Comparison of ENCODE assay signal across 22 cellular contexts in genomic region chr9:136939996-136940525, GRCh38. TPM values are rescaled to one million over a fixed set of nuclear protein-coding genes. Genes with fewer than 3 reads are reported as not detected.
DNase-seq lines count a peak whose midpoint lies in the region; ATAC-seq and TF ChIP-seq lines count a peak whose summit lies in the region.
"Had no signal": no experiment of that assay in that cellular context is flagged by ENCODE, and none has a peak within 500 bp of the region (broad histone marks: within the 10 kb centered on the region; RNA-seq: fewer than 3 reads in every experiment).

No MANE protein-coding gene starts in this region.

- intact Hi-C loops in left cardiac atrium (cut with DNase I) (loop anchor here in 1 of 2 donors (2.0 to 10.0 kb wide), 2 partner anchors 55 to 91 kb away; partner anchors contain the start of genes CLIC3, PAXX and PHPT1), upper lobe of right lung (cut with DNase I) (loop anchor here (10.0 kb wide), 1 partner anchor 95 kb away; the partner anchor contains the start of gene FUT7)

- DNase-seq in caudate nucleus (lab: John Stamatoyannopoulos, UW) (peak in 52 of 61 donors; percentile 22 to 93 (median 69)), left cardiac atrium (peak; percentile 81), occipital lobe (lab: John Stamatoyannopoulos, UW) (peak; percentile 44), upper lobe of right lung (peak; percentile 60), MV-4-11 (lab: John Stamatoyannopoulos, UW) (no peak), epidermal melanocyte (ENCODE audit: insufficient read length, low spot score) (no peak), glomerular visceral epithelial cell (ENCODE audit: extremely low spot score) (no peak)
- DNase-seq: activated CD4-positive, alpha-beta T cell treated with anti-CD3 and anti-CD28 coated beads for 4 hours; activated naive CD4-positive, alpha-beta T cell treated with anti-CD3 and anti-CD28 coated beads for 36 hours; DMS79 treated with DMSO at 0.1 percent for 48 hours; endodermal cell; natural killer cell; NCI-H187 treated with DMSO at 0.1 percent for 48 hours; NCI-H526; SJCRH30; stimulated activated CD4-positive, alpha-beta T cell treated with anti-CD3 and anti-CD28 coated beads, Interleukin-2, amount 100 ng/mL, for 48 hours; T1000; trophoblast cell had no signal

- no peak for TF ChIP-seq CTCF in upper lobe of right lung (IDR thresholded peaks at IDR 0.05)

- H3K4me3 ChIP-seq in upper lobe of right lung = no peak overlapping the region
- H3K4me3 ChIP-seq: BLaER1, breast epithelium, lung, SJCRH30 had no signal

- peak overlapping the region; percentile 84 for H3K27ac ChIP-seq in caudate nucleus (ENCODE audit: low read depth, low read length)
- no peak overlapping the region for H3K27ac ChIP-seq in upper lobe of right lung
- H3K27ac ChIP-seq: BLaER1, breast epithelium, SJCRH30 had no signal

- H3K4me1 ChIP-seq in upper lobe of right lung = peaks cover 7% of the 10 kb centered on the region

- H3K9me3 ChIP-seq in upper lobe of right lung = no peaks in the 10 kb centered on the region
- H3K9me3 ChIP-seq: breast epithelium had no signal

- ATAC-seq in left cardiac atrium = peak; percentile 43 to 60
- no peak for ATAC-seq in upper lobe of right lung
- ATAC-seq: natural killer cell had no signal

- H3K27me3 ChIP-seq in upper lobe of right lung = no peaks in the 10 kb centered on the region
- H3K27me3 ChIP-seq: BLaER1, breast epithelium, SJCRH30 had no signal

- peaks cover 38% of the 10 kb centered on the region for H3K36me3 ChIP-seq in upper lobe of right lung

RNA-seq across cellular contexts. Expression of gene FBXW5, which starts 4.5 kb away (rescaled TPM):
- total RNA-seq in left cardiac atrium (100 to 1,000 TPM in 1 of 2 donors, 10 to 100 TPM in 1; 98.4 to 130 TPM), occipital lobe (53.7 TPM), upper lobe of right lung (91.2 TPM)

RNA-seq across cellular contexts. Expression of gene C8G, which starts 5.0 kb away (rescaled TPM):
- total RNA-seq in left cardiac atrium (1 to 10 TPM in 1 of 2 donors, under 1 TPM in 1; 0.88 to 3.5 TPM), occipital lobe (not detected), upper lobe of right lung (1.1 TPM)
- total RNA-seq: breast epithelium, SJCRH30 had no signal

RNA-seq across cellular contexts. Expression of gene LCN12, which starts 12.0 kb away (rescaled TPM):
- total RNA-seq in left cardiac atrium = 10 to 100 TPM in 1 of 2 donors, 1 to 10 TPM in 1; 7.0 to 11.9 TPM
- not detected for total RNA-seq in occipital lobe
- total RNA-seq in upper lobe of right lung = 2.6 TPM
- total RNA-seq: M059J, SJCRH30 had no signal

RNA-seq across cellular contexts. Expression of gene PTGDS, which starts 37.2 kb away (rescaled TPM):
- 1,000 to 10,000 TPM; 3,329 to 4,014 TPM for total RNA-seq in left cardiac atrium
- total RNA-seq in occipital lobe = 52.1 TPM
- total RNA-seq in upper lobe of right lung = 477 TPM
- total RNA-seq: activated naive CD4-positive, alpha-beta T cell treated with anti-CD3 and anti-CD28 coated beads for 36 hours; M059J; SJCRH30 had no signal

RNA-seq across cellular contexts. Expression of gene LCNL1, which starts 42.7 kb away (rescaled TPM):
- 1 to 10 TPM; 6.4 to 9.6 TPM for total RNA-seq in left cardiac atrium
- 0.16 TPM for total RNA-seq in occipital lobe
- 5.1 TPM for total RNA-seq in upper lobe of right lung
- total RNA-seq: activated naive CD4-positive, alpha-beta T cell treated with anti-CD3 and anti-CD28 coated beads for 36 hours; M059J; SJCRH30 had no signal

Comparison
In these comparisons a context has a peak if more than half of its experiments do, and no peak if none do; other contexts are left out.
1. DNase-seq: peak in caudate nucleus (52 of 61), left cardiac atrium (single experiment), occipital lobe (single experiment) and upper lobe of right lung (single experiment); none in MV-4-11 (single experiment), epidermal melanocyte (single experiment) and glomerular visceral epithelial cell (single experiment).